ENCODE assay signal across 20 cellular contexts in genomic region chr6:156639023-156639728, GRCh38.
"Had no signal": no experiment of that assay in that cellular context is flagged by ENCODE, and none has a peak within 500 bp of the region (broad histone marks: within the 10 kb centered on the region; RNA-seq: fewer than 3 reads in every experiment).

No MANE protein-coding gene starts in this region.

- DNase-seq: effector memory CD4-positive, alpha-beta T cell; foreskin keratinocyte; immature natural killer cell; kidney; left cardiac atrium; left ventricle myocardium inferior; lower lobe of right lung; midbrain; occipital lobe; pancreas; right cardiac atrium; stimulated activated CD4-positive, alpha-beta T cell treated with anti-CD3 and anti-CD28 coated beads, Interleukin-4, amount 100 ng/mL, for 1 hour; stimulated activated CD8-positive, alpha-beta memory T cell treated with anti-CD3 and anti-CD28 coated beads, Interleukin-4, amount 100 ng/mL, for 48 hours; testis; upper lobe of right lung had no signal

- H3K4me1 ChIP-seq: foreskin keratinocyte, lower lobe of right lung, testis had no signal

- FAIRE-seq: endometrium, kidney, pancreas had no signal

- H3K27ac ChIP-seq: epithelial cell of prostate, esophagus muscularis mucosa, foreskin keratinocyte, left ventricle myocardium inferior, lower lobe of right lung, pancreas, testis, tibial nerve, upper lobe of right lung had no signal

- H3K36me3 ChIP-seq: esophagus muscularis mucosa, left ventricle myocardium inferior, lower lobe of right lung, pancreas, tibial nerve, upper lobe of right lung had no signal

- ATAC-seq: foreskin keratinocyte; left cardiac atrium; lower lobe of right lung; pancreas; right cardiac atrium; stimulated activated effector memory CD8-positive, alpha-beta T cell treated with anti-CD3 and anti-CD28 coated beads, Interleukin-12 subunit alpha, Interleukin-12 subunit beta, amount 100 ng/mL, for 72 hours; upper lobe of right lung had no signal

- H3K9me3 ChIP-seq: pancreas, testis, upper lobe of right lung had no signal

- H3K27me3 ChIP-seq: esophagus muscularis mucosa, foreskin keratinocyte, pancreas, testis, tibial nerve, upper lobe of right lung had no signal

- H3K4me3 ChIP-seq: esophagus muscularis mucosa, left ventricle myocardium inferior, lower lobe of right lung, pancreas, testis, tibial nerve, upper lobe of right lung had no signal
